23 cellular contexts compared by ENCODE assay signal in the genomic region with DNA sequence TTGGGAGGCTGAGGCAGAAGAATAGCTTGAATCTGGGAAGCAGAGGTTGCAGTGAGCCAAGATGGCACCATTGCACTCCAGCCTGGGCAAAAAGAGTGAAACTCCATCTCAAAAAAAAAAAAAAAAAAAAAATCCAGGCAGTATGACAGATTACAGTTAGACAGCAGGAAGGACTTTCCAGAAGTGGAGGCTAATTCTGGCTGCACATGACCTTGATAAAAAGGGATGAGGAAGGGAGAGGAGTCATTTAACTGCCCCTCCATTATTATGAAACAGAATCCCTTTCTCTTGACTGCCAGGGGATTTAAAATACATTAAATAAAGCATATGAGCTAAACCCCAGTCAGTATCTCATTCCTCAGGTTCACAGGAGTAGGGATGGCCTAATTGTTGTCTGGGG. TPM values are rescaled to one million over a fixed set of nuclear protein-coding genes. Genes with fewer than 3 reads are reported as not detected.
DNase-seq lines count a peak whose midpoint lies in the region; ATAC-seq and TF ChIP-seq lines count a peak whose summit lies in the region.
"Had no signal": no experiment of that assay in that cellular context is flagged by ENCODE, and none has a peak within 500 bp of the region (broad histone marks: within the 10 kb centered on the region; RNA-seq: fewer than 3 reads in every experiment).

No MANE protein-coding gene starts in this region.

- CTCF ChIA-PET in activated CD4-positive, alpha-beta T cell treated with anti-CD3 and anti-CD28 coated beads, Interleukin-2, amount 10 ng/mL, durations not matched to agents 7 days and 5 days (lab: Charles Lee) = interaction anchor here (1.2 to 1.6 kb wide), 3 partner anchors 71 to 158 kb away, joined by 3 to 4 read pairs (median 3); no protein-coding TSS in a partner anchor

- no peaks in the 10 kb centered on the region for H3K9me3 Mint-ChIP-seq in activated CD4-positive, alpha-beta T cell treated with anti-CD3 and anti-CD28 coated beads, Interleukin-2, amount 10 ng/mL, durations not matched to agents 7 days and 5 days
- no peaks in the 10 kb centered on the region for H3K9me3 Mint-ChIP-seq in nephron progenitor cell
- H3K9me3 Mint-ChIP-seq: activated CD4-positive, alpha-beta memory T cell treated with anti-CD3 and anti-CD28 coated beads for 36 hours; central memory CD8-positive, alpha-beta T cell; stimulated activated effector memory CD8-positive, alpha-beta T cell treated with anti-CD3 and anti-CD28 coated beads, Interleukin-12 subunit alpha, Interleukin-12 subunit beta, amount 100 ng/mL, for 72 hours had no signal

- peaks cover 8% of the 10 kb centered on the region for H3K4me1 Mint-ChIP-seq in activated CD4-positive, alpha-beta T cell treated with anti-CD3 and anti-CD28 coated beads, Interleukin-2, amount 10 ng/mL, durations not matched to agents 7 days and 5 days
- peaks cover 58% of the 10 kb centered on the region for H3K4me1 Mint-ChIP-seq in nephron progenitor cell

- no peak overlapping the region for H3K4me3 Mint-ChIP-seq in activated CD4-positive, alpha-beta T cell treated with anti-CD3 and anti-CD28 coated beads, Interleukin-2, amount 10 ng/mL, durations not matched to agents 7 days and 5 days
- H3K4me3 Mint-ChIP-seq in nephron progenitor cell = no peak overlapping the region
- H3K4me3 Mint-ChIP-seq: activated CD4-positive, alpha-beta memory T cell treated with anti-CD3 and anti-CD28 coated beads for 36 hours had no signal

- DNase-seq in right cardiac atrium (peak in 1 of 3 donors; percentile 2), cardiac septum (ENCODE audit: low spot score) (no peak), stomach (no peak), nephron progenitor cell (no peak)
- DNase-seq in activated CD4-positive, alpha-beta T cell treated with anti-CD3 and anti-CD28 coated beads, Interleukin-2, amount 10 ng/mL, durations not matched to agents 7 days and 5 days = no peak
- no peak for DNase-seq in stimulated activated CD8-positive, alpha-beta memory T cell treated with anti-CD3 and anti-CD28 coated beads, Interleukin-4, amount 100 ng/mL, for 48 hours
- DNase-seq: activated CD4-positive, alpha-beta memory T cell treated with anti-CD3 and anti-CD28 coated beads for 36 hours; activated gamma-delta T cell; amniotic stem cell; C1 segment of cervical spinal cord; effector CD4-positive, alpha-beta T cell; lower lobe of right lung; NCI-H2107; NCI-H510A; NK-92 treated with Interleukin-12 subunit alpha and Interleukin-12 subunit beta, amount 100 ng/mL, for 24 hours; Peyer's patch; WERI-Rb-1 had no signal

- POLR2A ChIA-PET in activated CD4-positive, alpha-beta T cell treated with anti-CD3 and anti-CD28 coated beads, Interleukin-2, amount 10 ng/mL, durations not matched to agents 7 days and 5 days (lab: Charles Lee) = no interaction called here

- H3K27me3 Mint-ChIP-seq in activated CD4-positive, alpha-beta T cell treated with anti-CD3 and anti-CD28 coated beads, Interleukin-2, amount 10 ng/mL, durations not matched to agents 7 days and 5 days = peaks cover 32% of the 10 kb centered on the region
- peaks cover 44% of the 10 kb centered on the region for H3K27me3 Mint-ChIP-seq in nephron progenitor cell (ENCODE audit: low read depth, poor library complexity)

- no peak for TF ChIP-seq EP300 in stomach (IDR thresholded peaks at IDR 0.05)

- H3K27ac Mint-ChIP-seq in activated CD4-positive, alpha-beta T cell treated with anti-CD3 and anti-CD28 coated beads, Interleukin-2, amount 10 ng/mL, durations not matched to agents 7 days and 5 days = no peak overlapping the region
- H3K27ac Mint-ChIP-seq in nephron progenitor cell = no peak overlapping the region
- H3K27ac Mint-ChIP-seq: activated CD4-positive, alpha-beta memory T cell treated with anti-CD3 and anti-CD28 coated beads for 36 hours had no signal

- H3K27me3 ChIP-seq in right cardiac atrium (ENCODE audit: control insufficient read depth, insufficient read depth) = no peaks in the 10 kb centered on the region
- H3K27me3 ChIP-seq in layer of hippocampus (ENCODE audit: control insufficient read depth, insufficient read depth, low read length) = peaks cover 2% of the 10 kb centered on the region
- H3K27me3 ChIP-seq in stomach = peaks cover 0 to 12% (median 4%) of the 10 kb centered on the region in 3 donors
- H3K27me3 ChIP-seq: Peyer's patch had no signal

- ATAC-seq in right cardiac atrium (no peak), GM21526 (IDR thresholded peaks at IDR 0.05; ENCODE audit: low FRiP score, unreplicated experiment) (no peak)
- ATAC-seq: lower lobe of right lung; sciatic nerve; stimulated activated effector memory CD8-positive, alpha-beta T cell treated with anti-CD3 and anti-CD28 coated beads, Interleukin-12 subunit alpha, Interleukin-12 subunit beta, amount 100 ng/mL, for 72 hours had no signal

- no peaks in the 10 kb centered on the region for H3K36me3 Mint-ChIP-seq in activated CD4-positive, alpha-beta T cell treated with anti-CD3 and anti-CD28 coated beads, Interleukin-2, amount 10 ng/mL, durations not matched to agents 7 days and 5 days (ENCODE audit: low read depth)
- no peaks in the 10 kb centered on the region for H3K36me3 Mint-ChIP-seq in nephron progenitor cell (ENCODE audit: low read depth)
- H3K36me3 Mint-ChIP-seq: activated CD4-positive, alpha-beta memory T cell treated with anti-CD3 and anti-CD28 coated beads for 36 hours; stimulated activated effector memory CD8-positive, alpha-beta T cell treated with anti-CD3 and anti-CD28 coated beads, Interleukin-12 subunit alpha, Interleukin-12 subunit beta, amount 100 ng/mL, for 72 hours had no signal

- intact Hi-C loops in right cardiac atrium (cut with DNase I) = loop anchor here in 1 of 4 donors (10.0 kb wide), 1 partner anchor 238 kb away; no protein-coding TSS in a partner anchor
- intact Hi-C loops in cardiac septum (cut with DNase I) = loop anchor here (5.0 to 10.0 kb wide), 4 partner anchors 36 to 238 kb away; no protein-coding TSS in a partner anchor
- intact Hi-C loops in stomach (cut with DNase I; ENCODE audit: low total_unique reads) = loop anchor here (10.0 kb wide), 1 partner anchor 48 kb away; no protein-coding TSS in a partner anchor

- TF ChIP-seq POLR2A in stomach (IDR thresholded peaks at IDR 0.05) = no peak

- H3K4me3 ChIP-seq in right cardiac atrium (ENCODE audit: low read length) = no peak overlapping the region
- no peak overlapping the region for H3K4me3 ChIP-seq in stomach
- H3K4me3 ChIP-seq: HAP-1, lower lobe of right lung, Peyer's patch had no signal

- H3K9me3 ChIP-seq in right cardiac atrium (ENCODE audit: control insufficient read depth, low read length) (no peaks in the 10 kb centered on the region), stomach (no peaks in the 10 kb centered on the region)
- H3K9me3 ChIP-seq: HAP-1, lower lobe of right lung, Peyer's patch had no signal

- H3K27ac ChIP-seq in right cardiac atrium (ENCODE audit: low read length) (peak overlapping the region; percentile 3), layer of hippocampus (ENCODE audit: low read depth, low read length) (peak overlapping the region; percentile 91), stomach (peak overlapping the region in 4 of 5 donors; percentile 86 to 94 (median 89))
- H3K27ac ChIP-seq: WERI-Rb-1 had no signal

- TF ChIP-seq CTCF in stomach (IDR thresholded peaks at IDR 0.05) (no peak), nephron progenitor cell (IDR thresholded peaks at IDR 0.05) (no peak)

- no peaks in the 10 kb centered on the region for H3K36me3 ChIP-seq in stomach
- H3K36me3 ChIP-seq: HAP-1, lower lobe of right lung, Peyer's patch, WERI-Rb-1 had no signal

- H3K4me1 ChIP-seq in right cardiac atrium (ENCODE audit: control insufficient read depth, insufficient read depth, low read length) (peaks cover 14% of the 10 kb centered on the region), stomach (peaks cover 23 to 73% (median 48%) of the 10 kb centered on the region in 4 donors)
- H3K4me1 ChIP-seq: HAP-1 had no signal

RNA-seq across cellular contexts. Expression of gene ARHGAP23, which starts 1.8 kb away (rescaled TPM):
- total RNA-seq in right cardiac atrium (10 to 100 TPM; 61.8 to 96.9 (median 77.4) TPM), cardiac septum (96.8 TPM), stomach (10 to 100 TPM; 23.9 to 55.5 (median 30.1) TPM)
- polyA plus RNA-seq in right cardiac atrium (40.7 TPM), stomach (10 to 100 TPM in 1 of 3 donors, 1 to 10 TPM in 2; 4.0 to 18.8 (median 6.6) TPM)
- under 1 TPM; 0.17 to 0.23 TPM for total RNA-seq in activated CD4-positive, alpha-beta T cell treated with anti-CD3 and anti-CD28 coated beads, Interleukin-2, amount 10 ng/mL, durations not matched to agents 7 days and 5 days

Comparison
In these comparisons a context has a peak if more than half of its experiments do, and no peak if none do; other contexts are left out.
1. H3K27ac ChIP-seq: peak in every context shown above with its lines; median percentile 91 in layer of hippocampus; 89 in stomach; 3 in right cardiac atrium.
2. RNA of gene ARHGAP23, which starts 1.8 kb away (total RNA-seq): 96.8 TPM in cardiac septum (single experiment), 61.8 to 96.9 TPM in right cardiac atrium and 23.9 to 55.5 TPM in stomach; 0.17 to 0.23 TPM in activated CD4-positive, alpha-beta T cell treated with anti-CD3 and anti-CD28 coated beads, Interleukin-2, amount 10 ng/mL, durations not matched to agents 7 days and 5 days; every median in the first group is over 10 times any median in the second.